Comparison of ENCODE assay signal across 17 cellular contexts in the genomic region with DNA sequence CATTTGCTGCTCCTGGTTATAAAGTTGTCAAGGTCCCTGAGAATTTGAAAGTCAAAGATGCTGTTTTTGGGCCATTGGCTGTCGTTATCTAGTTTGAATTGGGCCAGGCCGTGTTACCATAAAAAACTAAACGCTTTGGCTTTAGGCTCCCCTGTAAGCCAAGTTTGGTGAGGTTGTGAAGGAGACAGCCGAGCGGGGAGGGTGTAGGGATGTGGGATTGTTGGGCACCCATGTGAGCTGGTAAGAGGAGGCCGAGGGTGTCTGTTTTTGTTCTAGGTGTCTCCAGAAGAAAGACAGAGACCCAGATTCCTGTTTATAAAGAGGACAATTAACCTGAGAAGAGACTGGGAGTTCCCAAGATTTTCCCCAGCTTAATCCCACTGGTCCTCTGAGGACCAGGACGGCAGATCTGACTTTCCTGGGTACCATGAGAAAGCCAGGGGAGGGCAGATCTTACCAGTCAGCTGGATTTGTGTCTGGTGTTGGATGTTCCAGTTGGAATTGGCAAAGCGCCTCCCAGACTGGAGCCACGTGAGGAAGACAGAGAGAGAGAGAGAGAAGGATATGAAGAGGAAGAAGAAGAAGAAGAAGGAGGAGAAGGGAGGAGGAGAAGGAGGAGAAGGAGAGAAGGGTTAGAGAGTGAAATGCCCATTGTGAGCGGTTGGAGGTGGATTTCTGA. TPM values are rescaled to one million over a fixed set of nuclear protein-coding genes. Genes with fewer than 3 reads are reported as not detected.
DNase-seq lines count a peak whose midpoint lies in the region; ATAC-seq and TF ChIP-seq lines count a peak whose summit lies in the region.
"Had no signal": no experiment of that assay in that cellular context is flagged by ENCODE, and none has a peak within 500 bp of the region (broad histone marks: within the 10 kb centered on the region; RNA-seq: fewer than 3 reads in every experiment).

No MANE protein-coding gene starts in this region.

- H4K8ac ChIP-seq in IMR-90 (ENCODE audit: low read depth in 2 of 2, low read length in 2 of 2): no peak overlapping the region

- H2BK120ac ChIP-seq in IMR-90 (ENCODE audit: low read depth, low read length): no peak overlapping the region

- no peak overlapping the region for H3K9ac ChIP-seq in IMR-90 (ENCODE audit: low read depth, low read length)

- H3K23ac ChIP-seq in IMR-90 (ENCODE audit: low read depth, low read length): no peak overlapping the region

- H3K79me1 ChIP-seq in IMR-90 (ENCODE audit: low read depth in 1 of 2, low read length in 2 of 2): peaks cover 0 to 5% of the 10 kb centered on the region in 2 experiments; a peak in 1 of 4 replicates

- H2BK15ac ChIP-seq in IMR-90 (ENCODE audit: low read depth, low read length): no peak overlapping the region

- dilution Hi-C loops in IMR-90 (cut with HindIII; ENCODE audit: low sequenced_read_pairs, unreplicated experiment): no loop called here

- H2BK5ac ChIP-seq in IMR-90 (ENCODE audit: low read depth, low read length, poor library complexity, severe bottlenecking): no peak overlapping the region

- TF ChIP-seq CTCF in IMR-90 (conservative IDR thresholded peaks at IDR 0.05; ENCODE audit: low read depth, low read length): no peak

- peaks cover 5% of the 10 kb centered on the region for H3K4me1 Mint-ChIP-seq in activated T-helper 17 cell treated with anti-CD3 and anti-CD28 coated beads, Interleukin-2, amount 50 U/mL, for 72 hours

- WGBS in IMR-90 (ENCODE audit: extremely low coverage in 2 of 2, insufficient read length in 1 of 2), 2 experiments: 64% methylated on average over 6 of the region's 10 CpGs; no CpG with 5 or more reads in 1 of the 2 experiments

- no peak for TF ChIP-seq POLR2A in IMR-90 (IDR thresholded peaks at IDR 0.05; ENCODE audit: low read depth, low read length)

- H3K36me3 Mint-ChIP-seq in activated T-helper 17 cell treated with anti-CD3 and anti-CD28 coated beads, Interleukin-2, amount 50 U/mL, for 72 hours (ENCODE audit: low read depth): no peaks in the 10 kb centered on the region
- H3K36me3 Mint-ChIP-seq: CD8-positive, alpha-beta T cell had no signal

- H3K27me3 ChIP-seq in IMR-90 (ENCODE audit: control insufficient read depth, insufficient read depth, low read length): peaks cover 10% of the 10 kb centered on the region

- H3K36me3 ChIP-seq in IMR-90 (ENCODE audit: control insufficient read depth, insufficient read depth, low read length): no peaks in the 10 kb centered on the region
- H3K36me3 ChIP-seq: HAP-1, SJSA1 had no signal

- peak overlapping the region; percentile 8 for H3K27ac Mint-ChIP-seq in activated T-helper 17 cell treated with anti-CD3 and anti-CD28 coated beads, Interleukin-2, amount 50 U/mL, for 72 hours
- H3K27ac Mint-ChIP-seq: CD8-positive, alpha-beta T cell had no signal

- no peak overlapping the region for H3K4me3 ChIP-seq in IMR-90 (ENCODE audit: insufficient read depth, low read depth, low read length)
- H3K4me3 ChIP-seq: HAP-1, SJSA1 had no signal

- no peak overlapping the region for H2AK5ac ChIP-seq in IMR-90 (ENCODE audit: low read depth, low read length)

- H3K56ac ChIP-seq in IMR-90 (ENCODE audit: extremely low read depth, insufficient read depth, low read length): no peak overlapping the region

- no peak overlapping the region for H2AFZ ChIP-seq in IMR-90 (replicated peaks; ENCODE audit: low read length, poor library complexity)

- no peak overlapping the region for H3K4me3 Mint-ChIP-seq in activated T-helper 17 cell treated with anti-CD3 and anti-CD28 coated beads, Interleukin-2, amount 50 U/mL, for 72 hours
- H3K4me3 Mint-ChIP-seq: CD8-positive, alpha-beta T cell had no signal

- no peak for TF ChIP-seq RAD21 in IMR-90 (IDR thresholded peaks at IDR 0.05; ENCODE audit: low read length)

- peaks cover 7% of the 10 kb centered on the region; the same call in 1 of the 2 replicates for H4K20me1 ChIP-seq in IMR-90 (ENCODE audit: insufficient read depth, low read length)

- intact Hi-C loops in IMR-90 (cut with micrococcal nuclease): no loop called here

- peaks cover 25% of the 10 kb centered on the region for H3K27me3 Mint-ChIP-seq in activated T-helper 17 cell treated with anti-CD3 and anti-CD28 coated beads, Interleukin-2, amount 50 U/mL, for 72 hours

- DNase-seq in A172 (ENCODE audit: low spot score): peak; percentile 29
- no peak for DNase-seq in IMR-90
- DNase-seq in mesenteric fat pad (ENCODE audit: low spot score): peak; percentile 14
- no peak for DNase-seq in NCI-H146 (lab: John Stamatoyannopoulos, UW)
- DNase-seq in foreskin melanocyte: no peak
- DNase-seq: CD8-positive, alpha-beta T cell; DND-41; GDM1; NCI-H1105; NCI-H187; NCI-H446; NCI-H748 treated with DMSO at 0.1 percent for 48 hours had no signal

- H3K4me1 ChIP-seq in IMR-90 (ENCODE audit: control insufficient read depth, insufficient read depth, low read length): peaks cover 6% of the 10 kb centered on the region; the same call in 1 of the 2 replicates
- H3K4me1 ChIP-seq: HAP-1 had no signal

- BruUV-seq in IMR-90 (replicated peaks; lab: Mats Ljungman, UMichigan): no TSS peak

- ATAC-seq in IMR-90 (ENCODE audit: low read depth) (no peak), GM21367 (IDR thresholded peaks at IDR 0.05; ENCODE audit: unreplicated experiment) (no peak), HG02588 (IDR thresholded peaks at IDR 0.05; ENCODE audit: unreplicated experiment) (no peak)
- no peak for ATAC-seq in activated T-helper 17 cell treated with anti-CD3 and anti-CD28 coated beads, Interleukin-2, amount 50 U/mL, for 72 hours (replicated peaks)
- ATAC-seq: CD8-positive, alpha-beta T cell had no signal

- no peaks in the 10 kb centered on the region for H3K9me3 Mint-ChIP-seq in activated T-helper 17 cell treated with anti-CD3 and anti-CD28 coated beads, Interleukin-2, amount 50 U/mL, for 72 hours
- H3K9me3 Mint-ChIP-seq: CD8-positive, alpha-beta T cell had no signal

- CTCF ChIA-PET in IMR-90 (lab: Yijun Ruan, JAX): no interaction called here

- 0 out of 2 replicates have a peak overlapping the region, but pooled peaks have one; percentile 50 for H2BK20ac ChIP-seq in IMR-90 (ENCODE audit: low read depth, low read length)

- no peak overlapping the region for H2AK9ac ChIP-seq in IMR-90 (replicated peaks; ENCODE audit: low read depth, low read length, poor library complexity)

- H3K4me2 ChIP-seq in IMR-90 (ENCODE audit: low read depth, low read length): no peak overlapping the region

- POLR2A ChIA-PET in IMR-90 (lab: Charles Lee; ENCODE audit: unreplicated experiment): no interaction called here

- no peak overlapping the region for H3K27ac ChIP-seq in IMR-90 (ENCODE audit: insufficient read depth, low read length)
- H3K27ac ChIP-seq: SJSA1 had no signal

- H4K5ac ChIP-seq in IMR-90 (ENCODE audit: low read depth, low read length): no peak overlapping the region

- H3K9me1 ChIP-seq in IMR-90 (ENCODE audit: insufficient read depth, low read length): peaks cover 10% of the 10 kb centered on the region

- H3K4ac ChIP-seq in IMR-90 (ENCODE audit: low read depth, low read length): no peak overlapping the region

- H3K9me3 ChIP-seq in IMR-90 (ENCODE audit: control insufficient read depth, insufficient read depth, low read length): peaks cover 4% of the 10 kb centered on the region
- H3K9me3 ChIP-seq: HAP-1, SJSA1 had no signal

- in situ Hi-C loops in IMR-90 (cut with MboI; ENCODE audit: low sequenced_read_pairs): no loop called here

- no peak overlapping the region for H4K91ac ChIP-seq in IMR-90 (ENCODE audit: insufficient read depth, low read depth, low read length)

- no peak overlapping the region for H3K14ac ChIP-seq in IMR-90 (replicated peaks; ENCODE audit: low read depth, low read length)

- no peak overlapping the region for H3K18ac ChIP-seq in IMR-90 (ENCODE audit: low read depth, low read length)

TF ChIP-seq in IMR-90, 13 proteins besides CTCF, POLR2A, EP300 and RAD21:
- TF ChIP-seq FOS (IDR thresholded peaks at IDR 0.05; ENCODE audit: low read depth, low read length) (no peak), MXI1 (IDR thresholded peaks at IDR 0.05; ENCODE audit: borderline replicate concordance, low read depth, low read length) (no peak), CEBPB (IDR thresholded peaks at IDR 0.05; ENCODE audit: low read depth, low read length) (no peak), RCOR1 (IDR thresholded peaks at IDR 0.05; ENCODE audit: insufficient replicate concordance, low read length) (no peak), SMC3 (IDR thresholded peaks at IDR 0.05; ENCODE audit: low read depth, low read length) (no peak), BHLHE40 (IDR thresholded peaks at IDR 0.05; ENCODE audit: low read depth, low read length) (no peak), ELK1 (IDR thresholded peaks at IDR 0.05; ENCODE audit: borderline replicate concordance, low read depth, low read length) (no peak), USF2 (IDR thresholded peaks at IDR 0.05; ENCODE audit: low read depth, low read length) (no peak)

RNA-seq across cellular contexts. Expression of gene TMEM255B, which starts 25.1 kb away (rescaled TPM):
- 1.8 and 2.3 TPM in 2 replicates for total RNA-seq in A172 (2014; rRNA removed; shearing (Covaris generic))
- 0.36 and 0.83 TPM in 2 replicates for total RNA-seq in IMR-90 (2012; rRNA removed)
- 0.94 and 1.1 TPM in 2 replicates for polyA plus RNA-seq in IMR-90 (2012; rRNA removed)
- polyA plus RNA-seq in IMR-90 (2012; cell fraction: cytosol; rRNA removed): 0.65 and 1.3 TPM in 2 replicates
- polyA plus RNA-seq in IMR-90 (2012; cell fraction: nucleus; rRNA removed; ENCODE audit: low replicate concordance): 0.46 and 0.95 TPM in 2 replicates
- 1 to 10 TPM; 2.0 TPM for total RNA-seq in activated T-helper 17 cell treated with anti-CD3 and anti-CD28 coated beads, Interleukin-2, amount 50 U/mL, for 72 hours
- total RNA-seq in mesenteric fat pad: 22.7 TPM

Comparison
In these comparisons a context has a peak if more than half of its experiments do, and no peak if none do; other contexts are left out.
1. DNase-seq: peak in A172 (single experiment) and mesenteric fat pad (single experiment); none in IMR-90 (single experiment), NCI-H146 (single experiment) and foreskin melanocyte (single experiment).